ENCODE assay signal across 9 cellular contexts in the genomic region with DNA sequence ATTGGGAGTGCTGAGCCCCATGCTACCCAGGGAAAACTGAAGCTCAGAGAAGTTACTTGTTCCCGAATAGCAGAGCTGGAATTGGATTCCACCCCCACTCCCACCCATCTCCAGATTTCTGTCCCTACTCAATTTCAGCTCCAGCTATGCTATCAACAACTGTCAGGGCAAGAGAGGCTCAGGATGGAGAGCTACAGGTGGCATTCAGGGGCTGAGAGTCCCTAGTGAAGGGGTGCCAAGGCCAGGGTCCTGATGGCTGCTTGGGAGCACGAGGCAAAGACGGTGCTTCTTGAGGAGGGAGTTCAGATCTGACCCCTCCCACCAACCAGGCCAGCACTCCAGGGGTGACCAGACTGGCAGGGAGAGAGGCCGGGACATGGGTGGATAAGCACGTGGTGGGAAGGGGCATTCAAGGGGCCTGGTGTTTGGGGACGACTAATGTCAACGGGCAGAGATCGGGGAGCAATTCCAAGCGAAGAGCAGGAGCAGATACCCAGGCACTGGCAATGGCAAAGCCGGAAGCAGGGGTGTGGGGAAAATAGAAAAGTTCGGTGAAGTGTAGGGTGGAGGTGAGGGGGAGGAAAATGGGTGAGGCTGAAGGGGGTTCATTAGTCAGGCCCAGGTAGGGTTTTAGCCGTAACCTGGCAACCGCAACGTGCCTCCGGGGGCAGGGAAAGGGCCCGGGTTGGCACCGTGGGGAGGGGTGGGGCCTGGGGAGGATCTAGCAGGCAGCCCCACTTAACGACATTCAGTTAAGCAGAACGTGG. TPM values are rescaled to one million over a fixed set of nuclear protein-coding genes. Genes with fewer than 3 reads are reported as not detected.
A peak's percentile ranks its signal among the peaks of the same experiment; 100 is the strongest.
DNase-seq lines count a peak whose midpoint lies in the region; ATAC-seq, FAIRE-seq and TF ChIP-seq lines count a peak whose summit lies in the region.
"Had no signal": no experiment of that assay in that cellular context is flagged by ENCODE, and none has a peak within 500 bp of the region (broad histone marks: within the 10 kb centered on the region; RNA-seq: fewer than 3 reads in every experiment).

No MANE protein-coding gene starts in this region.

- no peak for TF ChIP-seq RAD21 in GM12878 (IDR thresholded peaks at IDR 0.05; ENCODE audit: insufficient read depth, low read depth, low read length)

- ATAC-seq in GM12878 (no peak), GM21447 (IDR thresholded peaks at IDR 0.05; ENCODE audit: unreplicated experiment) (no peak), GM21723 (IDR thresholded peaks at IDR 0.05; ENCODE audit: unreplicated experiment) (no peak)

- H3K36me3 Mint-ChIP-seq in mesothelial cell of epicardium, result no peaks in the 10 kb centered on the region

- peaks cover 23% of the 10 kb centered on the region for H3K4me1 Mint-ChIP-seq in mesothelial cell of epicardium

- H3K4me1 ChIP-seq in BLaER1 treated with 17β-estradiol and CSF1 and Interleukin-3, amounts not matched to agents 10 nM and 100 nM, result peaks cover 62 to 89% (median 77%) of the 10 kb centered on the region in 10 experiments
- H3K4me1 ChIP-seq in Loucy (ENCODE audit: insufficient read depth, low read length, poor library complexity, severe bottlenecking), result peaks cover 18% of the 10 kb centered on the region
- peaks cover 63% of the 10 kb centered on the region for H3K4me1 ChIP-seq in GM12878 (ENCODE audit: control insufficient read depth, insufficient read depth, low read length)

- in situ Hi-C loops in GM12878 (cut with MboI), result no loop called here

- no peaks in the 10 kb centered on the region for H3F3A ChIP-seq in Loucy (ENCODE audit: low read depth)

- no peak for TF ChIP-seq EP300 in GM12878 (IDR thresholded peaks at IDR 0.05; ENCODE audit: borderline replicate concordance in 1 of 2, control insufficient read depth in 1 of 2, low read depth in 2 of 2, low read length in 2 of 2)

- peak overlapping the region; percentile 77 for H3K4me3 Mint-ChIP-seq in mesothelial cell of epicardium

- no peak for DNase-seq in GM12878 (ENCODE audit: low read depth, low spot score)
- no peak for DNase-seq in mesothelial cell of epicardium (ENCODE audit: low spot score in 2 of 2, unreplicated experiment in 2 of 2)
- DNase-seq in urothelium cell line (ENCODE audit: low spot score), result no peak
- DNase-seq in substantia nigra (lab: John Stamatoyannopoulos, UW), result no peak
- DNase-seq: NK-92 treated with Interleukin-12 subunit alpha and Interleukin-12 subunit beta, amount 100 ng/mL, for 24 hours had no signal

- H3K27ac ChIP-seq in BLaER1 treated with 17β-estradiol and CSF1 and Interleukin-3, amounts not matched to agents 10 nM and 100 nM, result peak overlapping the region in 1 of 11 experiments; percentile 19; a peak in 1 of 22 replicates
- H3K27ac ChIP-seq in GM12878 (ENCODE audit: control insufficient read depth, insufficient read depth), result peak overlapping the region; percentile 91
- H3K27ac ChIP-seq in substantia nigra (ENCODE audit: low read depth, low read length, poor library complexity, severe bottlenecking), result no peak overlapping the region

- SMC1A ChIA-PET in GM12878 (lab: Charles Lee; ENCODE audit: uncharacterized antibody, unreplicated experiment), result interaction anchor here (1.1 to 2.2 kb wide), 11 partner anchors 8 to 250 kb away, joined by 3 to 11 read pairs (median 5); a partner anchor contains a TSS

- H3K9me3 ChIP-seq in BLaER1 treated with 17β-estradiol and CSF1 and Interleukin-3, amounts not matched to agents 10 nM and 100 nM (replicated peaks in 1 of 11), result no peaks in the 10 kb centered on the region
- H3K9me3 ChIP-seq in Loucy (ENCODE audit: insufficient read depth, low read depth, low read length) (no peaks in the 10 kb centered on the region), GM12878 (replicated peaks; ENCODE audit: control insufficient read depth, insufficient read depth, low read length) (no peaks in the 10 kb centered on the region)

- POLR2A ChIA-PET in GM12878 (lab: Charles Lee), result interaction anchor here (0.6 to 2.7 kb wide), 9 partner anchors 11 to 86 kb away, joined by 3 to 22 read pairs (median 4); a partner anchor contains a TSS

- H3K9me3 Mint-ChIP-seq in mesothelial cell of epicardium, result no peaks in the 10 kb centered on the region

- peak overlapping the region in 6 of 11 experiments; percentile 10 to 40 (median 30); a peak in 7 of 22 replicates for H3K9ac ChIP-seq in BLaER1 treated with 17β-estradiol and CSF1 and Interleukin-3, amounts not matched to agents 10 nM and 100 nM
- H3K9ac ChIP-seq in Loucy (ENCODE audit: low read depth, low read length, poor library complexity, severe bottlenecking) (no peak overlapping the region), GM12878 (ENCODE audit: control insufficient read depth, insufficient read depth, low read length) (peak overlapping the region; percentile 60)

- TF ChIP-seq POLR2A in GM12878 (IDR thresholded peaks at IDR 0.05; ENCODE audit: low read depth, low read length), result no peak

- H3K9me2 ChIP-seq in Loucy (replicated peaks; ENCODE audit: low read depth, low read length), result no peaks in the 10 kb centered on the region

- intact Hi-C loops in GM12878 (cut with micrococcal nuclease; ENCODE audit: unreplicated experiment), result loop anchor here (5.0 kb wide), 1 partner anchor 50 kb away; a partner anchor contains a TSS

- 45% methylated on average over 15 of the region's 19 CpGs for WGBS in GM12878 (ENCODE audit: insufficient coverage, insufficient replicate concordance, low lambda C conversion rate, missing lambda C conversion rate)

- H2AFZ ChIP-seq in Loucy (ENCODE audit: low read length) (no peak overlapping the region), GM12878 (ENCODE audit: control insufficient read depth, low read depth, low read length) (no peak overlapping the region; the same call in 1 of the 2 replicates)

- peaks cover 0 to 59% (median 4%) of the 10 kb centered on the region in 11 experiments; a peak in 8 of 22 replicates for H4K20me1 ChIP-seq in BLaER1 treated with 17β-estradiol and CSF1 and Interleukin-3, amounts not matched to agents 10 nM and 100 nM
- H4K20me1 ChIP-seq in Loucy (ENCODE audit: insufficient read depth, low read length, poor library complexity, severe bottlenecking), result no peaks in the 10 kb centered on the region
- no peaks in the 10 kb centered on the region for H4K20me1 ChIP-seq in GM12878 (ENCODE audit: control insufficient read depth, insufficient read depth)

- H3K4me3 ChIP-seq in BLaER1 treated with 17β-estradiol and CSF1 and Interleukin-3, amounts not matched to agents 10 nM and 100 nM, result peak overlapping the region in 3 of 10 experiments; percentile 20 to 60 (median 40); a peak in 5 of 20 replicates
- peak overlapping the region; percentile 55 for H3K4me3 ChIP-seq in Loucy (ENCODE audit: low read length, poor library complexity, severe bottlenecking)
- peak overlapping the region; percentile 63 for H3K4me3 ChIP-seq in GM12878

- BruUV-seq in GM12878 (replicated peaks; lab: Mats Ljungman, UMichigan), result no TSS peak

- no peak overlapping the region for H3K27ac Mint-ChIP-seq in mesothelial cell of epicardium

- RAD21 ChIA-PET in GM12878 (lab: Charles Lee; ENCODE audit: unreplicated experiment), result interaction anchor here (0.9 to 3.7 kb wide), 10 partner anchors 8 to 249 kb away, joined by 3 to 29 read pairs (median 8); a partner anchor contains a TSS

- H3K36me3 ChIP-seq in BLaER1 treated with 17β-estradiol and CSF1 and Interleukin-3, amounts not matched to agents 10 nM and 100 nM, result peaks cover 0 to 7% (median under 1%) of the 10 kb centered on the region in 11 experiments; a peak in 12 of 22 replicates
- H3K36me3 ChIP-seq in Loucy (ENCODE audit: insufficient read depth, low read length) (no peaks in the 10 kb centered on the region), GM12878 (ENCODE audit: control insufficient read depth in 2 of 2, insufficient read depth in 2 of 2, low read length in 1 of 2) (peaks cover 0 to 1% of the 10 kb centered on the region in 2 experiments; a peak in 2 of 4 replicates)

- no peaks in the 10 kb centered on the region for H3K27me3 ChIP-seq in BLaER1 treated with 17β-estradiol and CSF1 and Interleukin-3, amounts not matched to agents 10 nM and 100 nM
- H3K27me3 ChIP-seq in Loucy (ENCODE audit: insufficient read depth, low read length, poor library complexity, severe bottlenecking), result no peaks in the 10 kb centered on the region
- H3K27me3 ChIP-seq in GM12878 (replicated peaks in 1 of 2; ENCODE audit: control insufficient read depth in 2 of 2, insufficient read depth in 2 of 2, low read length in 1 of 2), result no peaks in the 10 kb centered on the region

- peaks cover 27% of the 10 kb centered on the region; the same call in 1 of the 2 replicates for H3K79me2 ChIP-seq in Loucy (ENCODE audit: insufficient read depth, low read length)
- peaks cover 70% of the 10 kb centered on the region for H3K79me2 ChIP-seq in GM12878 (ENCODE audit: control insufficient read depth, insufficient read depth, low read length)

- no peak for TF ChIP-seq CTCF in Loucy (conservative IDR thresholded peaks at IDR 0.05; ENCODE audit: low read length)
- no peak for TF ChIP-seq CTCF in GM12878 (IDR thresholded peaks at IDR 0.05 in 2 of 3, conservative IDR thresholded peaks at IDR 0.05 in 1 of 3; ENCODE audit: control insufficient read depth in 2 of 3, extremely low read depth in 1 of 3, insufficient read depth in 1 of 3, low read depth in 3 of 3, low read length in 3 of 3)
- no peak for TF ChIP-seq CTCF in mesothelial cell of epicardium (IDR thresholded peaks at IDR 0.05; ENCODE audit: unreplicated experiment)

- CTCF ChIA-PET in GM12878 (lab: Yijun Ruan, JAX), result interaction anchor here (0.7 to 4.4 kb wide), 14 partner anchors 8 to 148 kb away, joined by 3 to 33 read pairs (median 6); a partner anchor contains a TSS

- H3K4me2 ChIP-seq in BLaER1 treated with 17β-estradiol and CSF1 and Interleukin-3, amounts not matched to agents 10 nM and 100 nM, result peak overlapping the region; percentile 76 to 98 (median 90)
- H3K4me2 ChIP-seq in Loucy (ENCODE audit: low read depth, low read length, poor library complexity, severe bottlenecking), result peak overlapping the region; percentile 64
- peak overlapping the region; percentile 93 for H3K4me2 ChIP-seq in GM12878 (ENCODE audit: control insufficient read depth, insufficient read depth)

- peak; percentile 56 for FAIRE-seq in GM12878 (lab: Jason Lieb, UNC)
- FAIRE-seq in urothelium cell line (lab: Jason Lieb, UNC), result no peak

- H3K27me3 Mint-ChIP-seq in mesothelial cell of epicardium (ENCODE audit: low read depth), result peaks cover 4% of the 10 kb centered on the region

RNA-seq across cellular contexts. Expression of a gene that starts 4.6 kb away (rescaled TPM):
- 111 and 131 TPM in 2 replicates for total RNA-seq in GM12878 (2013; cell fraction: nucleolus; rRNA removed)
- 56.5 and 68.1 TPM in 2 replicates for total RNA-seq in GM12878 (2014; rRNA removed)
- total RNA-seq in GM12878 (2014; rRNA removed; fragmentation: Illumina TruSeq; extraction: Trizol), result 25.1 and 30.4 TPM in 2 replicates
- total RNA-seq in GM12878 (2021), result 65.6 and 72.9 TPM in 2 replicates
- 6.4 TPM for polyA plus RNA-seq in GM12878 (2011; ENCODE audit: low read depth)
- 28.8 and 57.1 TPM in 2 replicates for polyA plus RNA-seq in GM12878 (2011; rRNA removed)
- 90.6 and 104 TPM in 2 replicates for polyA plus RNA-seq in GM12878 (2011; cell fraction: cytosol; rRNA removed)
- 281 and 299 TPM in 2 replicates for polyA plus RNA-seq in GM12878 (2011; cell fraction: nucleus; rRNA removed)
- polyA plus RNA-seq in GM12878 (2012), result 30.7 and 40.7 TPM in 2 replicates
- polyA plus RNA-seq in GM12878 (2014; fragmentation: Illumina TruSeq; extraction: Trizol), result 4.4 and 35.8 TPM in 2 replicates
- 1 to 10 TPM in 1 of 2 experiments, under 1 TPM in 1; 0.19 to 1.3 TPM for polyA plus RNA-seq in GM12878 (2014; fragmentation: Nextera tagmentation; extraction: Ambion mirVana)
- polyA plus RNA-seq in GM12878 (2014; rRNA removed), result 88.7 and 91.9 TPM in 2 replicates
- 10 to 100 TPM; 53.6 to 56.0 TPM for polyA plus RNA-seq in GM12878 (2016; fragmentation: Nextera tagmentation; extraction: Ambion mirVana)
- 40.5 and 82.2 TPM in 2 replicates for polyA minus RNA-seq in GM12878 (2011; rRNA and poly(A)+ RNA removed)
- 26.2 and 29.3 TPM in 2 replicates for polyA minus RNA-seq in GM12878 (2011; cell fraction: cytosol; rRNA and poly(A)+ RNA removed)
- 52.3 and 74.0 TPM in 2 replicates for polyA minus RNA-seq in GM12878 (2011; cell fraction: nucleus; rRNA and poly(A)+ RNA removed)
- total RNA-seq in mesothelial cell of epicardium, result 13.5 to 16.1 TPM (median 14.1 TPM) in 3 replicates

RNA-seq across cellular contexts. Expression of a gene that starts 10.8 kb away (rescaled TPM):
- 195 and 213 TPM in 2 replicates for total RNA-seq in GM12878 (2013; cell fraction: nucleolus; rRNA removed)
- 184 and 207 TPM in 2 replicates for total RNA-seq in GM12878 (2014; rRNA removed)
- 98.9 and 112 TPM in 2 replicates for total RNA-seq in GM12878 (2014; rRNA removed; fragmentation: Illumina TruSeq; extraction: Trizol)
- 117 and 121 TPM in 2 replicates for total RNA-seq in GM12878 (2021)
- 35.5 TPM for polyA plus RNA-seq in GM12878 (2011; ENCODE audit: low read depth)
- polyA plus RNA-seq in GM12878 (2011; rRNA removed), result 55.9 and 104 TPM in 2 replicates
- polyA plus RNA-seq in GM12878 (2011; cell fraction: cytosol; rRNA removed), result 273 and 308 TPM in 2 replicates
- polyA plus RNA-seq in GM12878 (2011; cell fraction: nucleus; rRNA removed), result 210 and 234 TPM in 2 replicates
- 139 and 151 TPM in 2 replicates for polyA plus RNA-seq in GM12878 (2012)
- 84.1 and 178 TPM in 2 replicates for polyA plus RNA-seq in GM12878 (2014; fragmentation: Illumina TruSeq; extraction: Trizol)
- 10 to 100 TPM in 1 of 2 experiments, 1 to 10 TPM in 1; 2.4 to 11.4 TPM for polyA plus RNA-seq in GM12878 (2014; fragmentation: Nextera tagmentation; extraction: Ambion mirVana)
- 179 and 230 TPM in 2 replicates for polyA plus RNA-seq in GM12878 (2014; rRNA removed)
- 100 to 1,000 TPM; 252 to 264 TPM for polyA plus RNA-seq in GM12878 (2016; fragmentation: Nextera tagmentation; extraction: Ambion mirVana)
- 197 and 327 TPM in 2 replicates for polyA minus RNA-seq in GM12878 (2011; rRNA and poly(A)+ RNA removed)
- 100 and 110 TPM in 2 replicates for polyA minus RNA-seq in GM12878 (2011; cell fraction: cytosol; rRNA and poly(A)+ RNA removed)
- polyA minus RNA-seq in GM12878 (2011; cell fraction: nucleus; rRNA and poly(A)+ RNA removed), result 69.0 and 97.6 TPM in 2 replicates
- 85.4 to 87.2 TPM (median 87.0 TPM) in 3 replicates for total RNA-seq in mesothelial cell of epicardium

RNA-seq across cellular contexts. Expression of a gene that starts 21.9 kb away (rescaled TPM):
- total RNA-seq in GM12878 (2013; cell fraction: nucleolus; rRNA removed), result 1.7 and 2.1 TPM in 2 replicates
- 0.05 and 0.11 TPM in 2 replicates for total RNA-seq in GM12878 (2014; rRNA removed)
- 0.04 and 0.09 TPM in 2 replicates for total RNA-seq in GM12878 (2014; rRNA removed; fragmentation: Illumina TruSeq; extraction: Trizol)
- 0.05 and 0.10 TPM in 2 replicates for total RNA-seq in GM12878 (2021)
- not detected for polyA plus RNA-seq in GM12878 (2011; ENCODE audit: low read depth)
- polyA plus RNA-seq in GM12878 (2011; rRNA removed), result 0.14 TPM in 2 replicates
- 0.13 and 0.22 TPM in 2 replicates for polyA plus RNA-seq in GM12878 (2011; cell fraction: cytosol; rRNA removed)
- polyA plus RNA-seq in GM12878 (2011; cell fraction: nucleus; rRNA removed), result 0.85 and 0.91 TPM in 2 replicates
- polyA plus RNA-seq in GM12878 (2012), result 0.08 and 0.14 TPM in 2 replicates
- polyA plus RNA-seq in GM12878 (2014; fragmentation: Illumina TruSeq; extraction: Trizol), result 0.03 TPM in 1 of 2 replicates, not detected in the other
- not detected for polyA plus RNA-seq in GM12878 (2014; fragmentation: Nextera tagmentation; extraction: Ambion mirVana)
- 0.05 and 0.09 TPM in 2 replicates for polyA plus RNA-seq in GM12878 (2014; rRNA removed)
- under 1 TPM; 0.07 to 0.09 TPM for polyA plus RNA-seq in GM12878 (2016; fragmentation: Nextera tagmentation; extraction: Ambion mirVana)
- polyA minus RNA-seq in GM12878 (2011; rRNA and poly(A)+ RNA removed), result 0.37 and 0.77 TPM in 2 replicates
- polyA minus RNA-seq in GM12878 (2011; cell fraction: cytosol; rRNA and poly(A)+ RNA removed), result not detected in 2 replicates
- 0.60 and 0.96 TPM in 2 replicates for polyA minus RNA-seq in GM12878 (2011; cell fraction: nucleus; rRNA and poly(A)+ RNA removed)
- total RNA-seq in mesothelial cell of epicardium, result not detected in 3 replicates

RNA-seq across cellular contexts. Expression of a gene that starts 38.2 kb away (rescaled TPM):
- total RNA-seq in GM12878 (2013; cell fraction: nucleolus; rRNA removed), result 2.1 TPM in 1 of 2 replicates, not detected in the other
- total RNA-seq in GM12878 (2014; rRNA removed) (not detected in 2 replicates), GM12878 (2014; rRNA removed; fragmentation: Illumina TruSeq; extraction: Trizol) (not detected in 2 replicates), GM12878 (2021) (not detected in 2 replicates), mesothelial cell of epicardium (not detected in 3 replicates)
- not detected for polyA plus RNA-seq in GM12878 (2011; ENCODE audit: low read depth)
- polyA plus RNA-seq in GM12878 (2011; rRNA removed) (not detected in 2 replicates), GM12878 (2014; fragmentation: Illumina TruSeq; extraction: Trizol) (not detected in 2 replicates), GM12878 (2014; fragmentation: Nextera tagmentation; extraction: Ambion mirVana) (not detected), GM12878 (2014; rRNA removed) (not detected in 2 replicates), GM12878 (2016; fragmentation: Nextera tagmentation; extraction: Ambion mirVana) (not detected)
- not detected in 2 replicates for polyA plus RNA-seq in GM12878 (2011; cell fraction: cytosol; rRNA removed)
- not detected in 2 replicates for polyA plus RNA-seq in GM12878 (2011; cell fraction: nucleus; rRNA removed)
- polyA plus RNA-seq in GM12878 (2012), result not detected in 2 replicates
- not detected in 2 replicates for polyA minus RNA-seq in GM12878 (2011; rRNA and poly(A)+ RNA removed)
- not detected in 2 replicates for polyA minus RNA-seq in GM12878 (2011; cell fraction: cytosol; rRNA and poly(A)+ RNA removed)
- polyA minus RNA-seq in GM12878 (2011; cell fraction: nucleus; rRNA and poly(A)+ RNA removed), result not detected in 2 replicates

RNA-seq across cellular contexts. Expression of a gene that starts 47.1 kb away (rescaled TPM):
- total RNA-seq in GM12878 (2013; cell fraction: nucleolus; rRNA removed), result 4.6 and 6.3 TPM in 2 replicates
- total RNA-seq in GM12878 (2014; rRNA removed), result 6.9 and 7.1 TPM in 2 replicates
- 0.49 and 0.74 TPM in 2 replicates for total RNA-seq in GM12878 (2014; rRNA removed; fragmentation: Illumina TruSeq; extraction: Trizol)
- 5.8 and 7.1 TPM in 2 replicates for total RNA-seq in GM12878 (2021)
- 2.0 TPM for polyA plus RNA-seq in GM12878 (2011; ENCODE audit: low read depth)
- 2.3 and 5.2 TPM in 2 replicates for polyA plus RNA-seq in GM12878 (2011; rRNA removed)
- 6.7 and 11.9 TPM in 2 replicates for polyA plus RNA-seq in GM12878 (2011; cell fraction: cytosol; rRNA removed)
- polyA plus RNA-seq in GM12878 (2011; cell fraction: nucleus; rRNA removed), result 14.0 and 14.8 TPM in 2 replicates
- 3.0 and 4.4 TPM in 2 replicates for polyA plus RNA-seq in GM12878 (2012)
- 0.25 and 0.82 TPM in 2 replicates for polyA plus RNA-seq in GM12878 (2014; fragmentation: Illumina TruSeq; extraction: Trizol)
- under 1 TPM; 0.50 to 0.82 TPM for polyA plus RNA-seq in GM12878 (2014; fragmentation: Nextera tagmentation; extraction: Ambion mirVana)
- polyA plus RNA-seq in GM12878 (2014; rRNA removed), result 5.9 and 9.9 TPM in 2 replicates
- polyA plus RNA-seq in GM12878 (2016; fragmentation: Nextera tagmentation; extraction: Ambion mirVana), result 10 to 100 TPM in 1 of 2 experiments, 1 to 10 TPM in 1; 9.7 to 11.3 TPM
- polyA minus RNA-seq in GM12878 (2011; rRNA and poly(A)+ RNA removed), result 1.8 and 3.0 TPM in 2 replicates
- polyA minus RNA-seq in GM12878 (2011; cell fraction: cytosol; rRNA and poly(A)+ RNA removed), result 2.9 and 7.5 TPM in 2 replicates
- 2.9 and 3.5 TPM in 2 replicates for polyA minus RNA-seq in GM12878 (2011; cell fraction: nucleus; rRNA and poly(A)+ RNA removed)
- 2.1 to 2.7 TPM (median 2.3 TPM) in 3 replicates for total RNA-seq in mesothelial cell of epicardium
